Comparison of ENCODE assay signal across 8 cellular contexts in genomic region chr7:122310119-122311021, GRCh38. TPM values are rescaled to one million over a fixed set of nuclear protein-coding genes. Genes with fewer than 3 reads are reported as not detected.
DNase-seq lines count a peak whose midpoint lies in the region; FAIRE-seq and TF ChIP-seq lines count a peak whose summit lies in the region.

No MANE protein-coding gene starts in this region.

- H3K4me2 ChIP-seq in GM23248 (ENCODE audit: unreplicated experiment), result peak overlapping the region; percentile 80

- H3K27me3 ChIP-seq in GM23248 (replicated peaks; ENCODE audit: insufficient read depth) (peaks cover 98% of the 10 kb centered on the region), suprapubic skin (peaks cover 100% of the 10 kb centered on the region)

- no peak for FAIRE-seq in kidney (lab: Jason Lieb, UNC)

- H3K36me3 ChIP-seq in GM23248 (ENCODE audit: low read depth), result no peaks in the 10 kb centered on the region
- no peaks in the 10 kb centered on the region for H3K36me3 ChIP-seq in kidney (ENCODE audit: control insufficient read depth in 1 of 2, insufficient read depth in 2 of 2, low read length in 2 of 2)
- no peaks in the 10 kb centered on the region for H3K36me3 ChIP-seq in suprapubic skin

- TF ChIP-seq POLR2A in suprapubic skin (IDR thresholded peaks at IDR 0.05), result no peak

- no peaks in the 10 kb centered on the region for H3K4me1 ChIP-seq in GM23248 (ENCODE audit: insufficient read depth)
- peaks cover 0 to 10% of the 10 kb centered on the region in 2 donors for H3K4me1 ChIP-seq in kidney (ENCODE audit: control insufficient read depth in 1 of 2, insufficient read depth in 1 of 2, low read depth in 1 of 2, low read length in 2 of 2)
- H3K4me1 ChIP-seq in suprapubic skin, result peaks cover 35% of the 10 kb centered on the region

- no peaks in the 10 kb centered on the region for H3F3A ChIP-seq in GM23248 (ENCODE audit: insufficient read depth)

- DNase-seq in GM23248 (peak; percentile 39), kidney (no peak), suprapubic skin (ENCODE audit: low spot score in 2 of 2) (no peak), HuH-7.5 (ENCODE audit: low spot score) (no peak), RKO (ENCODE audit: low spot score) (no peak), kidney glomerular epithelial cell (lab: John Stamatoyannopoulos, UW) (no peak), A172 (ENCODE audit: low spot score) (no peak)

- H3K4me3 ChIP-seq in GM23248 (peak overlapping the region; percentile 64), WI38 (ENCODE audit: low read depth, low read length) (peak overlapping the region; percentile 53), kidney (ENCODE audit: low read length in 2 of 2) (peak overlapping the region; percentile 25 to 45), suprapubic skin (peak overlapping the region; percentile 46)

- no peaks in the 10 kb centered on the region for H3K9me3 ChIP-seq in GM23248 (ENCODE audit: low read depth)
- no peaks in the 10 kb centered on the region for H3K9me3 ChIP-seq in kidney (ENCODE audit: control insufficient read depth in 1 of 2, low read length in 2 of 2)
- H3K9me3 ChIP-seq in suprapubic skin, result no peaks in the 10 kb centered on the region

- H3K9ac ChIP-seq in GM23248 (no peak overlapping the region), kidney (ENCODE audit: low read length in 2 of 2) (no peak overlapping the region)

- intact Hi-C loops in kidney (cut with DNase I), result no loop called here

- no peaks in the 10 kb centered on the region for H3K9me2 ChIP-seq in GM23248 (ENCODE audit: insufficient read depth)

- WGBS in GM23248 (ENCODE audit: low coverage in 1 of 2, low lambda C conversion rate in 2 of 2, missing lambda C conversion rate in 2 of 2), 2 experiments, result 10% methylated on average over 60 to 61 of the region's 61 CpGs
- WGBS in suprapubic skin, result 3% methylated on average over 51 of the region's 61 CpGs

- no peaks in the 10 kb centered on the region for H3K79me2 ChIP-seq in GM23248 (ENCODE audit: insufficient read depth)

- in situ Hi-C loops in GM23248 (cut with MboI), result no loop called here

- no peaks in the 10 kb centered on the region for H4K20me1 ChIP-seq in GM23248 (ENCODE audit: insufficient read depth)

- TF ChIP-seq CTCF in WI38 (IDR thresholded peaks at IDR 0.05; ENCODE audit: low read depth, low read length), result no peak
- TF ChIP-seq CTCF in kidney (IDR thresholded peaks at IDR 0.05; ENCODE audit: borderline replicate concordance, extremely low read depth, insufficient read depth), result no peak
- no peak for TF ChIP-seq CTCF in suprapubic skin (IDR thresholded peaks at IDR 0.05)

- peak overlapping the region; percentile 67 for H2AFZ ChIP-seq in GM23248

- TF ChIP-seq EP300 in suprapubic skin (IDR thresholded peaks at IDR 0.05), result no peak

- H3K27ac ChIP-seq in GM23248 (no peak overlapping the region), kidney (ENCODE audit: low read depth in 2 of 2, low read length in 2 of 2) (no peak overlapping the region), suprapubic skin (no peak overlapping the region)

RNA-seq across cellular contexts. Expression of gene FEZF1, which starts 5.8 kb away (rescaled TPM):
- total RNA-seq in GM23248 (2014; rRNA removed; shearing (Covaris generic)), result not detected in 2 replicates
- polyA plus RNA-seq in GM23248 (2016; fragmentation: Nextera tagmentation; extraction: Ambion mirVana), result not detected in 2 replicates
- not detected for total RNA-seq in kidney
- polyA plus RNA-seq in kidney (ENCODE audit: insufficient read depth, low read depth, low replicate concordance), result not detected
- total RNA-seq in suprapubic skin, result not detected
- not detected in 2 replicates for total RNA-seq in A172 (2014; rRNA removed; shearing (Covaris generic))
